Comparison of ENCODE assay signal across 20 cellular contexts in the genomic region with DNA sequence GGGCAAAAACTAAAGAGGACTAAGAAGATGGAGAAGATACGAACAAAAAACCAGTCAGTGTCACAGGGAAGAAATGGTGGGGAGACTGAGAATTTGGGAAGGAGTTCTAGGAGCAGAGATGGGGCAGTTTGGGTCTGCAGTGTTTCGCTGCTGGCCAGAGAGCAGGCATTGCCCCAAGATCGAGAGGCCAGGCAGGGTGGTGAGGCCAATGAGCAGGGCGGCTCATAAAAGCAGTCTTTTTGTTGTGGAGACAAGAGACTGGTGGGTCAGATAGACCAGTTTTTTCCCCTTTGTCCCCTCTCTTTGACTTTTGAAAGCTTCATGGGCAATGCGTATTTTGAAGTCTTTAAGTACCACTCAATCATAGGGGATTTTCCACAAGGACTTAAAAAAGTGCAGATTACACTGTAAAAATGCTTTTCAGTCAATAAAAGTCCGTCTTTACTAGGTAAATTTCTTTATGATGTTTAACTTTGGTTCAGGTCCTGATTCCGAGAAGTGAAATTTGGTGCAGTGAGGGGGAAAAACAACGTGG.
"Had no signal": no experiment of that assay in that cellular context is flagged by ENCODE, and none has a peak within 500 bp of the region (broad histone marks: within the 10 kb centered on the region; RNA-seq: fewer than 3 reads in every experiment).

No MANE protein-coding gene starts in this region.

- H3K36me3 Mint-ChIP-seq: natural killer cell had no signal

- H3K27me3 Mint-ChIP-seq: progenitor cell of endocrine pancreas had no signal

- H3K9me3 ChIP-seq: gastroesophageal sphincter, pancreas, upper lobe of left lung, uterus had no signal

- H3K27ac ChIP-seq: dorsolateral prefrontal cortex, gastroesophageal sphincter, pancreas, upper lobe of left lung, uterus had no signal

- H3K4me3 ChIP-seq: dorsolateral prefrontal cortex, gastroesophageal sphincter, pancreas, upper lobe of left lung, uterus had no signal

- H3K27ac Mint-ChIP-seq: natural killer cell, progenitor cell of endocrine pancreas had no signal

- H3K36me3 ChIP-seq: gastroesophageal sphincter, pancreas, upper lobe of left lung, uterus had no signal

- H3K4me3 Mint-ChIP-seq: natural killer cell, neural crest cell had no signal

- FAIRE-seq: kidney, pancreas, small intestine had no signal

- H3K27me3 ChIP-seq: dorsolateral prefrontal cortex, gastroesophageal sphincter, pancreas, upper lobe of left lung, uterus had no signal

- H3K4me1 Mint-ChIP-seq: natural killer cell had no signal

- H3K4me1 ChIP-seq: gastroesophageal sphincter, upper lobe of left lung, uterus had no signal

- H3K9me3 Mint-ChIP-seq: natural killer cell, neural crest cell had no signal

- DNase-seq: cortex of kidney; dorsolateral prefrontal cortex; effector CD8-positive, alpha-beta T cell; foreskin fibroblast; kidney; left cardiac atrium; left ventricle myocardium superior; mesendoderm; natural killer cell; occipital lobe; pancreas; right cardiac atrium; small intestine; stimulated activated CD4-positive, alpha-beta T cell treated with anti-CD3 and anti-CD28 coated beads, Interleukin-12 subunit alpha, Interleukin-12 subunit beta, amount 100 ng/mL, for 4 hours; stimulated activated naive CD4-positive, alpha-beta T cell treated with Interleukin-2 at 50 U/mL for 16 hours; upper lobe of left lung; uterus had no signal
